21 cellular contexts compared by ENCODE assay signal in the genomic region with DNA sequence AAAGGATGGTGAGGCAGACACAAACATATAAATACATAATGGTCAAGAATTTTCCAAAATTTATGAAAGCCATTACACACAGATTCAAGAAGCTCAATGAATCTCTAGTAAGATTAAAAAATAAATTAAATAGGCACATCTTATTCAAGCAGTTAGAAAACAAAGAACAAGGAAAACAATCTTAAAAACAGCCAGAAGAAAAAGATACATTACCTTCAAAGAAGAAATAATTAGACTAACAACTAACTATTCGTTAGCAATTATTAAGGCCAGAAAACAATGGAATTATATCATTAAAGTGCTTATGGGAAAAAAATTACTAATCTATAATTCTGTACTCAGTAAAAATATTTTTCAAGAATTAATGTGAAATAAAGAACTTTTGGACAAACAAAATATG.
DNase-seq lines count a peak whose midpoint lies in the region; ATAC-seq, FAIRE-seq and TF ChIP-seq lines count a peak whose summit lies in the region.
"Had no signal": no experiment of that assay in that cellular context is flagged by ENCODE, and none has a peak within 500 bp of the region (broad histone marks: within the 10 kb centered on the region; RNA-seq: fewer than 3 reads in every experiment).

No MANE protein-coding gene starts in this region.

- peaks cover 0 to 19% (median 11%) of the 10 kb centered on the region in 5 donors for H3K36me3 Mint-ChIP-seq in naive thymus-derived CD4-positive, alpha-beta T cell
- H3K36me3 Mint-ChIP-seq: CD14-positive monocyte; CD4-positive, CD25-positive, alpha-beta regulatory T cell; CD8-positive, alpha-beta T cell had no signal

- no peak overlapping the region for H3K9ac ChIP-seq in HepG2 (ENCODE audit: insufficient read depth, low read depth, low read length)
- H3K9ac ChIP-seq: BLaER1 had no signal

- no peaks in the 10 kb centered on the region for H3K9me2 ChIP-seq in OCI-LY7 (ENCODE audit: insufficient read depth, low read length)

- FAIRE-seq in HepG2 (lab: Jason Lieb, UNC) (no peak), colon (lab: Jason Lieb, UNC) (peak; percentile 47), GM19239 (lab: Jason Lieb, UNC) (no peak)
- FAIRE-seq: D721Med, G401.6, GM12891 had no signal

- no peaks in the 10 kb centered on the region for H3K36me3 ChIP-seq in HepG2 (replicated peaks in 1 of 2; ENCODE audit: control insufficient read depth in 1 of 2, insufficient read depth in 2 of 2, low read length in 2 of 2)
- no peaks in the 10 kb centered on the region for H3K36me3 ChIP-seq in right lobe of liver
- peaks cover 13% of the 10 kb centered on the region; the same call in 1 of the 2 replicates for H3K36me3 ChIP-seq in OCI-LY7 (ENCODE audit: insufficient read depth, low read length)
- no peaks in the 10 kb centered on the region for H3K36me3 ChIP-seq in naive thymus-derived CD4-positive, alpha-beta T cell (ENCODE audit: control insufficient read depth in 2 of 3, insufficient read depth in 3 of 3, low read length in 3 of 3)
- H3K36me3 ChIP-seq: BE2C had no signal

- H3K9me3 ChIP-seq in HepG2 (ENCODE audit: low read length) (peaks cover 42% of the 10 kb centered on the region; the same call in 1 of the 2 replicates), right lobe of liver (no peaks in the 10 kb centered on the region), OCI-LY7 (ENCODE audit: low read length) (peaks cover 52% of the 10 kb centered on the region)
- H3K9me3 ChIP-seq in naive thymus-derived CD4-positive, alpha-beta T cell (ENCODE audit: control insufficient read depth in 2 of 3, low read length in 3 of 3) = peaks cover 0 to 12% (median 0%) of the 10 kb centered on the region in 3 experiments
- H3K9me3 ChIP-seq: BE2C had no signal

- no peak overlapping the region for H3K4me3 Mint-ChIP-seq in naive thymus-derived CD4-positive, alpha-beta T cell
- H3K4me3 Mint-ChIP-seq: CD14-positive monocyte; CD4-positive, CD25-positive, alpha-beta regulatory T cell; CD8-positive, alpha-beta T cell had no signal

- ATAC-seq in HepG2 (no peak), right lobe of liver (no peak)
- no peak for ATAC-seq in naive thymus-derived CD4-positive, alpha-beta T cell
- ATAC-seq: CD8-positive, alpha-beta T cell had no signal

- DNase-seq in HepG2 (ENCODE audit: low spot score) (no peak), right lobe of liver (no peak), OCI-LY7 (ENCODE audit: low spot score) (peak; percentile 31), GM19239 (ENCODE audit: insufficient read length, low spot score) (no peak)
- DNase-seq in naive thymus-derived CD4-positive, alpha-beta T cell = no peak
- DNase-seq: ACHN; BE2C; C1 segment of cervical spinal cord; Caco-2; Calu3; CD4-positive, CD25-positive, alpha-beta regulatory T cell; CD8-positive, alpha-beta T cell; DMS79 treated with DMSO at 0.1 percent for 48 hours; GF-D8 had no signal

- no peaks in the 10 kb centered on the region for H3K27me3 ChIP-seq in HepG2 (ENCODE audit: control insufficient read depth in 1 of 2, insufficient read depth in 2 of 2, low read length in 2 of 2)
- no peaks in the 10 kb centered on the region for H3K27me3 ChIP-seq in right lobe of liver
- H3K27me3 ChIP-seq in naive thymus-derived CD4-positive, alpha-beta T cell (ENCODE audit: control insufficient read depth in 2 of 2, insufficient read depth in 2 of 2, low read length in 2 of 2) = no peaks in the 10 kb centered on the region
- H3K27me3 ChIP-seq: BE2C, BLaER1 had no signal

- H3K27ac ChIP-seq in HepG2 (ENCODE audit: extremely low read length, insufficient read depth, low read length) (no peak overlapping the region), right lobe of liver (no peak overlapping the region), OCI-LY7 (ENCODE audit: low read depth, low read length, poor library complexity, severe bottlenecking) (no peak overlapping the region)
- H3K27ac ChIP-seq in naive thymus-derived CD4-positive, alpha-beta T cell (ENCODE audit: low read depth, low read length) = no peak overlapping the region
- H3K27ac ChIP-seq: 22Rv1, BLaER1 had no signal

- H3K79me2 ChIP-seq in HepG2 (ENCODE audit: insufficient read depth, low read length) (no peaks in the 10 kb centered on the region), OCI-LY7 (ENCODE audit: insufficient read depth, low read depth, low read length) (no peaks in the 10 kb centered on the region)

- POLR2A ChIA-PET in HepG2 (lab: Yijun Ruan, JAX) (no interaction called here), OCI-LY7 (lab: Charles Lee) (interaction anchor here (0.6 to 0.8 kb wide), 2 partner anchors 44 to 419 kb away, joined by 3 read pairs; no protein-coding TSS in a partner anchor)
- POLR2A ChIA-PET in naive thymus-derived CD4-positive, alpha-beta T cell (lab: Charles Lee) = no interaction called here

- peaks cover 9 to 34% (median 24%) of the 10 kb centered on the region in 11 donors for H3K9me3 Mint-ChIP-seq in naive thymus-derived CD4-positive, alpha-beta T cell

- no peaks in the 10 kb centered on the region for H3K27me3 Mint-ChIP-seq in naive thymus-derived CD4-positive, alpha-beta T cell

- 12% methylated on average over 1 of the region's 1 CpG for WGBS in HepG2 (ENCODE audit: low lambda C conversion rate)
- 79% methylated on average over 1 of the region's 1 CpG for WGBS in right lobe of liver (ENCODE audit: insufficient coverage, low coverage, low lambda C conversion rate, missing lambda C conversion rate)

- H3K4me2 ChIP-seq in HepG2 (ENCODE audit: low read depth, low read length) (no peak overlapping the region), OCI-LY7 (ENCODE audit: low read length) (no peak overlapping the region)
- H3K4me2 ChIP-seq: BLaER1 had no signal

- no TSS peak for BruUV-seq in HepG2 (replicated peaks; lab: Mats Ljungman, UMichigan)
- BruUV-seq in OCI-LY7 (replicated peaks; lab: Mats Ljungman, UMichigan) = no TSS peak

- TF ChIP-seq POLR2A in HepG2 (IDR thresholded peaks at IDR 0.05; ENCODE audit: insufficient read depth in 1 of 2, low read depth in 2 of 2, low read length in 2 of 2) (no peak), right lobe of liver (IDR thresholded peaks at IDR 0.05) (no peak)

- H3K27ac Mint-ChIP-seq in naive thymus-derived CD4-positive, alpha-beta T cell = no peak overlapping the region
- H3K27ac Mint-ChIP-seq: CD14-positive monocyte; CD4-positive, CD25-positive, alpha-beta regulatory T cell; CD8-positive, alpha-beta T cell had no signal

- TF ChIP-seq CTCF in HepG2 (CRISPR knock-in tag; IDR thresholded peaks at IDR 0.05) = no peak
- no peak for TF ChIP-seq CTCF in right lobe of liver (IDR thresholded peaks at IDR 0.05)
- no peak for TF ChIP-seq CTCF in OCI-LY7 (conservative IDR thresholded peaks at IDR 0.05; ENCODE audit: low read length)

- intact Hi-C loops in HepG2 (cut with micrococcal nuclease; ENCODE audit: unreplicated experiment) = no loop called here
- intact Hi-C loops in right lobe of liver (cut with DNase I) = no loop called here
- intact Hi-C loops in OCI-LY7 (cut with micrococcal nuclease; ENCODE audit: unreplicated experiment) = no loop called here
- intact Hi-C loops in naive thymus-derived CD4-positive, alpha-beta T cell (cut with micrococcal nuclease) = no loop called here

- CTCF ChIA-PET in HepG2 (lab: Yijun Ruan, JAX; ENCODE audit: low intra/inter-chr PET ratio, low total read pairs) (no interaction called here), OCI-LY7 (lab: Charles Lee; ENCODE audit: unreplicated experiment) (no interaction called here)
- CTCF ChIA-PET in naive thymus-derived CD4-positive, alpha-beta T cell (lab: Charles Lee) = no interaction called here

- H3K4me1 ChIP-seq in HepG2 (ENCODE audit: insufficient read depth, low read length) (no peaks in the 10 kb centered on the region), right lobe of liver (no peaks in the 10 kb centered on the region), OCI-LY7 (ENCODE audit: insufficient read depth, low read length, poor library complexity, severe bottlenecking) (peaks cover 14% of the 10 kb centered on the region)
- peaks cover 0 to 2% of the 10 kb centered on the region in 2 donors for H3K4me1 ChIP-seq in naive thymus-derived CD4-positive, alpha-beta T cell (ENCODE audit: control insufficient read depth in 2 of 2, insufficient read depth in 2 of 2, low read length in 2 of 2)
- H3K4me1 ChIP-seq: BE2C, Caco-2 had no signal

- TF ChIP-seq EP300 in HepG2 (IDR thresholded peaks at IDR 0.05; ENCODE audit: low read depth in 2 of 2, low read length in 2 of 2) (no peak), HepG2 (CRISPR knock-in tag; IDR thresholded peaks at IDR 0.05; ENCODE audit: borderline replicate concordance) (no peak)

- H3K4me3 ChIP-seq in HepG2 (replicated peaks in 1 of 3; ENCODE audit: insufficient read depth in 1 of 3, low read depth in 2 of 3, low read length in 3 of 3) (no peak overlapping the region), right lobe of liver (no peak overlapping the region), OCI-LY7 (ENCODE audit: low read depth, low read length, poor library complexity, severe bottlenecking) (no peak overlapping the region)
- H3K4me3 ChIP-seq in naive thymus-derived CD4-positive, alpha-beta T cell (ENCODE audit: low read length) = no peak overlapping the region
- H3K4me3 ChIP-seq: BLaER1 had no signal

- H2AFZ ChIP-seq in HepG2 (ENCODE audit: low read length) (no peak overlapping the region), OCI-LY7 (ENCODE audit: low read length) (no peak overlapping the region)

- H4K20me1 ChIP-seq in HepG2 (ENCODE audit: insufficient read depth, low read length) (no peaks in the 10 kb centered on the region), OCI-LY7 (ENCODE audit: insufficient read depth, low read length) (no peaks in the 10 kb centered on the region)
- H4K20me1 ChIP-seq: BLaER1 had no signal

- H3K4me1 Mint-ChIP-seq in naive thymus-derived CD4-positive, alpha-beta T cell = peaks cover 0 to 14% (median 11%) of the 10 kb centered on the region in 7 donors

- TF ChIP-seq RAD21 in HepG2 (CRISPR knock-in tag; IDR thresholded peaks at IDR 0.05) = no peak

- in situ Hi-C loops in HepG2 (cut with HindIII; ENCODE audit: extremely low pct_ligation_motif_present, low pct_unique_long_range_greater_than_20kb) = no loop called here

TF ChIP-seq in HepG2, 621 proteins besides CTCF, POLR2A, EP300 and RAD21:
- TF ChIP-seq FOXK2 (IDR thresholded peaks at IDR 0.05) = no peak
- TF ChIP-seq ZNF317 (CRISPR knock-in tag; IDR thresholded peaks at IDR 0.05) = peak; percentile 79
